In genomic region chr5:38347040-38347763, GRCh38 we compare ENCODE assay signal across 24 cellular contexts.
A peak's percentile ranks its signal among the peaks of the same experiment; 100 is the strongest.
DNase-seq lines count a peak whose midpoint lies in the region; ATAC-seq, FAIRE-seq and TF ChIP-seq lines count a peak whose summit lies in the region.
"Had no signal": no experiment of that assay in that cellular context is flagged by ENCODE, and none has a peak within 500 bp of the region (broad histone marks: within the 10 kb centered on the region; RNA-seq: fewer than 3 reads in every experiment).

No MANE protein-coding gene starts in this region.

- no peak for FAIRE-seq in pancreas (lab: Jason Lieb, UNC)
- FAIRE-seq: endothelial cell of umbilical vein had no signal

- H3K27me3 ChIP-seq in kidney epithelial cell (ENCODE audit: control insufficient read depth, insufficient read depth, low read length), result no peaks in the 10 kb centered on the region
- H3K27me3 ChIP-seq in pancreas, result no peaks in the 10 kb centered on the region
- H3K27me3 ChIP-seq: cardiac muscle cell had no signal

- H3K27me3 Mint-ChIP-seq in Calu3 (ENCODE audit: unreplicated experiment), result peaks cover 80% of the 10 kb centered on the region
- H3K27me3 Mint-ChIP-seq: activated CD4-positive, alpha-beta T cell treated with anti-CD3 and anti-CD28 coated beads, Interleukin-2, amount 10 ng/mL, durations not matched to agents 24 days and 14 days; activated naive CD8-positive, alpha-beta T cell treated with anti-CD3 and anti-CD28 coated beads, Interleukin-2, amount 10 ng/mL, durations not matched to agents 7 days and 5 days; dendritic cell treated with granulocyte-macrophage colony-stimulating factor and Interleukin-4, amounts not matched to agents 40 ng/mL and 50 ng/mL, for 4 days; stimulated activated memory B cell treated with anti-CD40 and anti-IgM and Interleukin-4, amounts not matched to agents 10 μg/mL and 1 μg/mL and 100 μg/mL, for 72 hours had no signal

- H3K36me3 ChIP-seq in kidney epithelial cell (ENCODE audit: control insufficient read depth, insufficient read depth, low read length), result no peaks in the 10 kb centered on the region
- no peaks in the 10 kb centered on the region for H3K36me3 ChIP-seq in pancreas
- H3K36me3 ChIP-seq: cardiac muscle cell had no signal

- DNase-seq in Calu3, result peak; percentile 29
- peak; percentile 40 for DNase-seq in HT1080 (ENCODE audit: low read depth)
- peak; percentile 11 for DNase-seq in astrocyte of the hippocampus (ENCODE audit: low read depth, low spot score)
- peak; percentile 29 for DNase-seq in kidney epithelial cell (ENCODE audit: low read depth)
- no peak for DNase-seq in NCI-H524 treated with DMSO at 0.1 percent for 48 hours (lab: John Stamatoyannopoulos, UW)
- DNase-seq in NCI-H2196 (lab: John Stamatoyannopoulos, UW; ENCODE audit: unreplicated experiment), result no peak
- DNase-seq in pancreas, result no peak
- DNase-seq: activated CD4-positive, alpha-beta T cell treated with anti-CD3 and anti-CD28 coated beads, Interleukin-2, amount 10 ng/mL, durations not matched to agents 24 days and 14 days; activated naive CD8-positive, alpha-beta T cell treated with anti-CD3 and anti-CD28 coated beads, Interleukin-2, amount 10 ng/mL, durations not matched to agents 7 days and 5 days; DND-41; foreskin melanocyte; mesenchymal stem cell; naive thymus-derived CD8-positive, alpha-beta T cell; NCI-H146; NCI-H69; SHP77 treated with DMSO at 0.1 percent for 48 hours; stimulated activated CD4-positive, alpha-beta T cell treated with anti-CD3 and anti-CD28 coated beads, Interleukin-1b, Interleukin-23, amount 100 ng/mL, for 48 hours had no signal

- no peaks in the 10 kb centered on the region for H3K36me3 Mint-ChIP-seq in Calu3 (ENCODE audit: insufficient read depth, unreplicated experiment)
- H3K36me3 Mint-ChIP-seq: activated naive CD8-positive, alpha-beta T cell treated with anti-CD3 and anti-CD28 coated beads, Interleukin-2, amount 10 ng/mL, durations not matched to agents 7 days and 5 days; naive thymus-derived CD8-positive, alpha-beta T cell; stimulated activated memory B cell treated with anti-CD40 and anti-IgM and Interleukin-4, amounts not matched to agents 10 μg/mL and 1 μg/mL and 100 μg/mL, for 72 hours had no signal

- H3K4me3 Mint-ChIP-seq in Calu3 (ENCODE audit: low read depth, unreplicated experiment), result no peak overlapping the region
- H3K4me3 Mint-ChIP-seq: activated CD4-positive, alpha-beta T cell treated with anti-CD3 and anti-CD28 coated beads, Interleukin-2, amount 10 ng/mL, durations not matched to agents 24 days and 14 days; activated naive CD8-positive, alpha-beta T cell treated with anti-CD3 and anti-CD28 coated beads, Interleukin-2, amount 10 ng/mL, durations not matched to agents 7 days and 5 days; dendritic cell treated with granulocyte-macrophage colony-stimulating factor and Interleukin-4, amounts not matched to agents 40 ng/mL and 50 ng/mL, for 4 days; stimulated activated memory B cell treated with anti-CD40 and anti-IgM and Interleukin-4, amounts not matched to agents 10 μg/mL and 1 μg/mL and 100 μg/mL, for 72 hours had no signal

- 77% methylated on average over 6 of the region's 6 CpGs for WGBS in pancreas, 2 donors

- H3K9me3 Mint-ChIP-seq in Calu3 (ENCODE audit: low read depth, unreplicated experiment), result peaks cover 6% of the 10 kb centered on the region
- H3K9me3 Mint-ChIP-seq: activated CD4-positive, alpha-beta T cell treated with anti-CD3 and anti-CD28 coated beads, Interleukin-2, amount 10 ng/mL, durations not matched to agents 24 days and 14 days; activated naive CD8-positive, alpha-beta T cell treated with anti-CD3 and anti-CD28 coated beads, Interleukin-2, amount 10 ng/mL, durations not matched to agents 7 days and 5 days; activated T-helper 2 cell treated with anti-CD3 and anti-CD28 coated beads, Interferon-gamma antibody, Interleukin-2, Interleukin-4, amounts not matched to agents 10 μg/mL and 5 μg/mL and 100 μg/mL, durations not matched to agents 14 hours and 24 hours and 36 hours; dendritic cell treated with granulocyte-macrophage colony-stimulating factor and Interleukin-4, amounts not matched to agents 40 ng/mL and 50 ng/mL, for 4 days had no signal

- intact Hi-C loops in Calu3 (cut with micrococcal nuclease; ENCODE audit: unreplicated experiment), result no loop called here
- intact Hi-C loops in pancreas (cut with DNase I), result no loop called here

- no peak overlapping the region for H3K4me3 ChIP-seq in kidney epithelial cell (ENCODE audit: low read depth, low read length)
- no peak overlapping the region for H3K4me3 ChIP-seq in pancreas
- H3K4me3 ChIP-seq: cardiac muscle cell had no signal

- BruUV-seq in Calu3 (replicated peaks; lab: Mats Ljungman, UMichigan), result no TSS peak

- H3K4me1 ChIP-seq in pancreas, result no peaks in the 10 kb centered on the region

- TF ChIP-seq CTCF in Calu3 (IDR thresholded peaks at IDR 0.05; ENCODE audit: unreplicated experiment) (no peak), kidney epithelial cell (IDR thresholded peaks at IDR 0.05; ENCODE audit: insufficient read depth, low read length, poor library complexity, severe bottlenecking) (no peak), pancreas (IDR thresholded peaks at IDR 0.05) (no peak)

- ATAC-seq in HG02759 (IDR thresholded peaks at IDR 0.05; ENCODE audit: unreplicated experiment) (no peak), pancreas (no peak)
- ATAC-seq: HCT116; naive thymus-derived CD8-positive, alpha-beta T cell; stimulated activated memory B cell treated with anti-CD40 and anti-IgM and Interleukin-4, amounts not matched to agents 10 μg/mL and 1 μg/mL and 100 μg/mL, for 72 hours had no signal

- H3K27ac ChIP-seq in pancreas, result no peak overlapping the region
- H3K27ac ChIP-seq: cardiac muscle cell had no signal

- H3K9me3 ChIP-seq in pancreas, result no peaks in the 10 kb centered on the region

- H3K27ac Mint-ChIP-seq in Calu3 (ENCODE audit: unreplicated experiment), result no peak overlapping the region
- H3K27ac Mint-ChIP-seq: activated CD4-positive, alpha-beta T cell treated with anti-CD3 and anti-CD28 coated beads, Interleukin-2, amount 10 ng/mL, durations not matched to agents 24 days and 14 days; activated naive CD8-positive, alpha-beta T cell treated with anti-CD3 and anti-CD28 coated beads, Interleukin-2, amount 10 ng/mL, durations not matched to agents 7 days and 5 days; activated T-helper 2 cell treated with anti-CD3 and anti-CD28 coated beads, Interferon-gamma antibody, Interleukin-2, Interleukin-4, amounts not matched to agents 10 μg/mL and 5 μg/mL and 100 μg/mL, durations not matched to agents 14 hours and 24 hours and 36 hours; dendritic cell treated with granulocyte-macrophage colony-stimulating factor and Interleukin-4, amounts not matched to agents 40 ng/mL and 50 ng/mL, for 4 days; stimulated activated memory B cell treated with anti-CD40 and anti-IgM and Interleukin-4, amounts not matched to agents 10 μg/mL and 1 μg/mL and 100 μg/mL, for 72 hours had no signal

- peaks cover 8% of the 10 kb centered on the region for H3K4me1 Mint-ChIP-seq in Calu3 (ENCODE audit: low read depth, unreplicated experiment)
- H3K4me1 Mint-ChIP-seq: activated CD4-positive, alpha-beta T cell treated with anti-CD3 and anti-CD28 coated beads, Interleukin-2, amount 10 ng/mL, durations not matched to agents 24 days and 14 days; activated naive CD8-positive, alpha-beta T cell treated with anti-CD3 and anti-CD28 coated beads, Interleukin-2, amount 10 ng/mL, durations not matched to agents 7 days and 5 days; stimulated activated memory B cell treated with anti-CD40 and anti-IgM and Interleukin-4, amounts not matched to agents 10 μg/mL and 1 μg/mL and 100 μg/mL, for 72 hours had no signal

- CTCF ChIA-PET in Calu3 (lab: Charles Lee), result no interaction called here

Comparison
In these comparisons a context has a peak if more than half of its experiments do, and no peak if none do; other contexts are left out.
1. DNase-seq: peak in Calu3 (single experiment), HT1080 (single experiment), astrocyte of the hippocampus (single experiment) and kidney epithelial cell (single experiment); none in NCI-H524 treated with DMSO at 0.1 percent for 48 hours (single experiment), NCI-H2196 (single experiment) and pancreas (0 of 6).